ENCODE assay signal across 10 cellular contexts in genomic region chr13:44734204-44734707, GRCh38.
DNase-seq lines count a peak whose midpoint lies in the region; ATAC-seq and TF ChIP-seq lines count a peak whose summit lies in the region.
"Had no signal": no experiment of that assay in that cellular context is flagged by ENCODE, and none has a peak within 500 bp of the region (broad histone marks: within the 10 kb centered on the region; RNA-seq: fewer than 3 reads in every experiment).

No MANE protein-coding gene starts in this region.

- no peaks in the 10 kb centered on the region for H3K27me3 ChIP-seq in body of pancreas
- H3K27me3 ChIP-seq in vagina = no peaks in the 10 kb centered on the region

- H3K27ac ChIP-seq in body of pancreas (peak overlapping the region in 2 of 4 donors; percentile 4 to 17), vagina (no peak overlapping the region)

- intact Hi-C loops in body of pancreas (cut with DNase I) = no loop called here
- intact Hi-C loops in vagina (cut with DNase I) = no loop called here

- TF ChIP-seq POLR2A in body of pancreas (IDR thresholded peaks at IDR 0.05) (no peak), vagina (IDR thresholded peaks at IDR 0.05) (no peak)

- H3K4me1 ChIP-seq in body of pancreas (peaks cover 7% of the 10 kb centered on the region), vagina (peaks cover 6% of the 10 kb centered on the region)

- no peaks in the 10 kb centered on the region for H3K9me3 ChIP-seq in body of pancreas
- H3K9me3 ChIP-seq in vagina = no peaks in the 10 kb centered on the region

- H3K4me3 ChIP-seq in body of pancreas = no peak overlapping the region
- no peak overlapping the region for H3K4me3 ChIP-seq in vagina

- 75 to 82% methylated on average over 1 of the region's 1 CpG for WGBS in body of pancreas, 2 donors

- no peaks in the 10 kb centered on the region for H3K36me3 ChIP-seq in body of pancreas (replicated peaks in 1 of 2; ENCODE audit: insufficient read depth in 1 of 2, low read depth in 2 of 2)
- no peaks in the 10 kb centered on the region for H3K36me3 ChIP-seq in vagina

- ATAC-seq in body of pancreas (peak; percentile 76), GM21390 (IDR thresholded peaks at IDR 0.05; ENCODE audit: unreplicated experiment) (no peak)
- ATAC-seq: sciatic nerve had no signal

- no peak for TF ChIP-seq CTCF in body of pancreas (IDR thresholded peaks at IDR 0.05)
- TF ChIP-seq CTCF in vagina (IDR thresholded peaks at IDR 0.05) = no peak

- DNase-seq in AG08395 (ENCODE audit: low spot score) (peak; percentile 39), NCI-H1694 (lab: John Stamatoyannopoulos, UW) (peak; percentile 66), body of pancreas (peak; percentile 58 to 83 (median 66)), iPS-NIHi11 (ENCODE audit: low spot score) (peak; percentile 31), vagina (ENCODE audit: extremely low spot score in 2 of 2) (no peak), SIG-M5 (lab: John Stamatoyannopoulos, UW) (no peak), MV-4-11 (lab: John Stamatoyannopoulos, UW) (no peak)
- DNase-seq: NCI-H345 had no signal

Comparison
In these comparisons a context has a peak if more than half of its experiments do, and no peak if none do; other contexts are left out.
1. DNase-seq: peak in AG08395 (single experiment), NCI-H1694 (single experiment), body of pancreas (4 of 4) and iPS-NIHi11 (single experiment); none in vagina (0 of 2), SIG-M5 (single experiment) and MV-4-11 (single experiment).